In genomic region chr11:72726266-72727220, GRCh38 we compare ENCODE assay signal across 17 cellular contexts. TPM values are rescaled to one million over a fixed set of nuclear protein-coding genes. Genes with fewer than 3 reads are reported as not detected.
DNase-seq lines count a peak whose midpoint lies in the region; ATAC-seq, FAIRE-seq and TF ChIP-seq lines count a peak whose summit lies in the region.
"Had no signal": no experiment of that assay in that cellular context is flagged by ENCODE, and none has a peak within 500 bp of the region (broad histone marks: within the 10 kb centered on the region; RNA-seq: fewer than 3 reads in every experiment).

No MANE protein-coding gene starts in this region.

- FAIRE-seq in small intestine (lab: Jason Lieb, UNC) = no peak
- FAIRE-seq: GM18507, urothelium cell line had no signal

- no peak for TF ChIP-seq EP300 in gastroesophageal sphincter (IDR thresholded peaks at IDR 0.05)

- H3K27ac Mint-ChIP-seq in activated T-helper 17 cell treated with anti-CD3 and anti-CD28 coated beads, Interleukin-2, amount 50 U/mL, for 72 hours = peak overlapping the region; percentile 64
- H3K27ac Mint-ChIP-seq in naive B cell = peak overlapping the region in 4 of 6 donors; percentile 75 to 99 (median 87)

- H3K9me3 Mint-ChIP-seq in activated T-helper 17 cell treated with anti-CD3 and anti-CD28 coated beads, Interleukin-2, amount 50 U/mL, for 72 hours = no peaks in the 10 kb centered on the region
- peaks cover 0 to 3% (median 0%) of the 10 kb centered on the region in 7 donors for H3K9me3 Mint-ChIP-seq in naive B cell

- DNase-seq in Right ventricle myocardium superior (peak; percentile 37), cardiac septum (ENCODE audit: low spot score) (no peak), naive B cell (no peak), substantia nigra (lab: John Stamatoyannopoulos, UW) (no peak), small intestine (no peak)
- DNase-seq: activated effector memory CD4-positive, alpha-beta T cell treated with Interleukin-2 at 50 U/mL for 16 hours; brain microvascular endothelial cell; C1 segment of cervical spinal cord; DMS 273 treated with DMSO at 0.1 percent for 48 hours; NCI-H2107; RPMI8226 had no signal

- no peak for TF ChIP-seq CTCF in gastroesophageal sphincter (IDR thresholded peaks at IDR 0.05)

- no peaks in the 10 kb centered on the region for H3K27me3 Mint-ChIP-seq in activated T-helper 17 cell treated with anti-CD3 and anti-CD28 coated beads, Interleukin-2, amount 50 U/mL, for 72 hours
- no peaks in the 10 kb centered on the region for H3K27me3 Mint-ChIP-seq in naive B cell

- H3K36me3 ChIP-seq in gastroesophageal sphincter (peaks cover 0 to 14% of the 10 kb centered on the region in 2 donors), small intestine (ENCODE audit: control insufficient read depth in 2 of 2, insufficient read depth in 2 of 2, low read length in 2 of 2) (no peaks in the 10 kb centered on the region)
- H3K36me3 ChIP-seq: brain microvascular endothelial cell had no signal

- peak overlapping the region; percentile 63 for H3K27ac ChIP-seq in substantia nigra (ENCODE audit: low read depth, low read length, poor library complexity, severe bottlenecking)
- peak overlapping the region in 1 of 4 donors; percentile 17 for H3K27ac ChIP-seq in gastroesophageal sphincter
- no peak overlapping the region for H3K27ac ChIP-seq in small intestine (ENCODE audit: low read depth in 1 of 2, low read length in 1 of 2)
- H3K27ac ChIP-seq: brain microvascular endothelial cell had no signal

- intact Hi-C loops in Right ventricle myocardium superior (cut with DNase I) (loop anchor here (5.0 to 10.0 kb wide), 3 partner anchors 66 to 568 kb away; partner anchors contain the start of gene STARD10), cardiac septum (cut with DNase I) (no loop called here)

- H3K4me1 ChIP-seq in gastroesophageal sphincter = peaks cover 0 to 37% (median 13%) of the 10 kb centered on the region in 3 donors
- H3K4me1 ChIP-seq in small intestine (ENCODE audit: control insufficient read depth in 2 of 2, insufficient read depth in 1 of 2, low read depth in 1 of 2, low read length in 1 of 2) = no peaks in the 10 kb centered on the region

- H3K27me3 ChIP-seq in gastroesophageal sphincter (no peaks in the 10 kb centered on the region), small intestine (ENCODE audit: control insufficient read depth in 2 of 2, insufficient read depth in 2 of 2, low read length in 2 of 2) (no peaks in the 10 kb centered on the region)
- H3K27me3 ChIP-seq: brain microvascular endothelial cell had no signal

- no peak for TF ChIP-seq POLR2A in gastroesophageal sphincter (IDR thresholded peaks at IDR 0.05)

- H3K4me3 ChIP-seq in gastroesophageal sphincter = no peak overlapping the region
- H3K4me3 ChIP-seq in small intestine (ENCODE audit: low read depth in 1 of 2, low read length in 2 of 2) = no peak overlapping the region

- H3K4me1 Mint-ChIP-seq in activated T-helper 17 cell treated with anti-CD3 and anti-CD28 coated beads, Interleukin-2, amount 50 U/mL, for 72 hours = peaks cover 12% of the 10 kb centered on the region
- peaks cover 62 to 86% (median 67%) of the 10 kb centered on the region in 3 donors for H3K4me1 Mint-ChIP-seq in naive B cell

- WGBS in gastroesophageal sphincter (ENCODE audit: low coverage in 1 of 2), 2 donors = 65 to 96% methylated on average over 5 of the region's 40 CpGs
- 91 to 93% (median 93%) methylated on average over 36 to 40 of the region's 40 CpGs for WGBS in small intestine, 3 donors

- H3K4me3 Mint-ChIP-seq in activated T-helper 17 cell treated with anti-CD3 and anti-CD28 coated beads, Interleukin-2, amount 50 U/mL, for 72 hours = no peak overlapping the region
- H3K4me3 Mint-ChIP-seq in naive B cell = peak overlapping the region in 2 of 8 donors; percentile 33 to 62

- H3K9me3 ChIP-seq in gastroesophageal sphincter (no peaks in the 10 kb centered on the region), small intestine (ENCODE audit: control insufficient read depth, low read depth) (no peaks in the 10 kb centered on the region)

- ATAC-seq in Right ventricle myocardium superior (ENCODE audit: poor library complexity) = no peak
- ATAC-seq in activated T-helper 17 cell treated with anti-CD3 and anti-CD28 coated beads, Interleukin-2, amount 50 U/mL, for 72 hours (replicated peaks) = no peak
- ATAC-seq in naive B cell (ENCODE audit: low read depth in 2 of 2) = no peak
- ATAC-seq in gastroesophageal sphincter = no peak
- ATAC-seq in HG02885 (IDR thresholded peaks at IDR 0.05; ENCODE audit: poor library complexity, unreplicated experiment) = no peak
- ATAC-seq: HCT116 had no signal

- H3K36me3 Mint-ChIP-seq in activated T-helper 17 cell treated with anti-CD3 and anti-CD28 coated beads, Interleukin-2, amount 50 U/mL, for 72 hours (ENCODE audit: low read depth) = peaks cover 10% of the 10 kb centered on the region
- peaks cover 10 to 21% of the 10 kb centered on the region in 2 donors for H3K36me3 Mint-ChIP-seq in naive B cell

RNA-seq across cellular contexts. Expression of gene ARAP1, which starts 25.7 kb away (rescaled TPM):
- total RNA-seq in Right ventricle myocardium superior (58.0 TPM), cardiac septum (46.3 TPM), gastroesophageal sphincter (100 to 1,000 TPM in 2 of 4 donors, 10 to 100 TPM in 2; 72.4 to 125 (median 95.1) TPM)
- 100 to 1,000 TPM in 1 of 2 donors, 10 to 100 TPM in 1; 98.0 to 216 TPM for total RNA-seq in activated T-helper 17 cell treated with anti-CD3 and anti-CD28 coated beads, Interleukin-2, amount 50 U/mL, for 72 hours
- polyA plus RNA-seq in naive B cell (ENCODE audit: low read depth in 6 of 6) (10 to 100 TPM in 5 of 6 donors, 1 to 10 TPM in 1; 3.3 to 30.2 (median 14.0) TPM), small intestine (10 to 100 TPM; 42.2 to 58.4 (median 48.0) TPM)

RNA-seq across cellular contexts. Expression of gene PDE2A, which starts 52.3 kb away (rescaled TPM):
- 38.5 TPM for total RNA-seq in Right ventricle myocardium superior
- total RNA-seq in cardiac septum = 28.8 TPM
- 1 to 10 TPM; 1.7 to 3.6 TPM for total RNA-seq in activated T-helper 17 cell treated with anti-CD3 and anti-CD28 coated beads, Interleukin-2, amount 50 U/mL, for 72 hours
- under 1 TPM in 3 of 6 donors, not detected in 3; 0.18 to 0.44 (median 0.36) TPM for polyA plus RNA-seq in naive B cell (ENCODE audit: low read depth in 6 of 6)
- 10 to 100 TPM; 31.6 to 54.2 (median 35.4) TPM for total RNA-seq in gastroesophageal sphincter
- 10 to 100 TPM in 1 of 3 donors, 1 to 10 TPM in 2; 1.8 to 31.6 (median 8.1) TPM for polyA plus RNA-seq in small intestine
